Comparison of ENCODE assay signal across 1 cellular context in the genomic region with DNA sequence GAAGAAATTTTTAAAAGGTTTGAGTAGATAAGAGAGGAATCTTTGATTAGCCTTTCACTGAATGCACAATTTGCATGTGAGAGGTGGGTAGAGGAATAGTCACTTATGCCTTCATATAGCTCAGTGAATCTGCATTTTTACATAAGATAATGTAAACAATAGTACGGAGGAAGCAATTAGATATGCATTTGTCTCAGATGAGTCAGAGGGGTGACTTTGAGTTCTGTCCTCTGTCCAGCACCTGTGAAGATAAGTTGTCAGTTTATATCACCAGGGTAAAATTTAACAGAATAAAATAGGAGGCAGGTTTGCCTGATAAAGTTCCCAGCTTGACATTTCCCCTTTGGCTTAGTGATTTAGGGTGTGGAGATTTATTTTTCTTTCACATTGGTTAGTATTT.
TF ChIP-seq lines count a peak whose summit lies in the region.

No MANE protein-coding gene starts in this region.

TF ChIP-seq in H1, 55 proteins besides CTCF, POLR2A, EP300 and RAD21:
- TF ChIP-seq, protein P1, sequence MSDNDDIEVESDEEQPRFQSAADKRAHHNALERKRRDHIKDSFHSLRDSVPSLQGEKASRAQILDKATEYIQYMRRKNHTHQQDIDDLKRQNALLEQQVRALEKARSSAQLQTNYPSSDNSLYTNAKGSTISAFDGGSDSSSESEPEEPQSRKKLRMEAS (IDR thresholded peaks at IDR 0.05), result no peak
- TF ChIP-seq KDM5A (IDR thresholded peaks at IDR 0.05; ENCODE audit: low read length), result no peak
- TF ChIP-seq, protein P2, sequence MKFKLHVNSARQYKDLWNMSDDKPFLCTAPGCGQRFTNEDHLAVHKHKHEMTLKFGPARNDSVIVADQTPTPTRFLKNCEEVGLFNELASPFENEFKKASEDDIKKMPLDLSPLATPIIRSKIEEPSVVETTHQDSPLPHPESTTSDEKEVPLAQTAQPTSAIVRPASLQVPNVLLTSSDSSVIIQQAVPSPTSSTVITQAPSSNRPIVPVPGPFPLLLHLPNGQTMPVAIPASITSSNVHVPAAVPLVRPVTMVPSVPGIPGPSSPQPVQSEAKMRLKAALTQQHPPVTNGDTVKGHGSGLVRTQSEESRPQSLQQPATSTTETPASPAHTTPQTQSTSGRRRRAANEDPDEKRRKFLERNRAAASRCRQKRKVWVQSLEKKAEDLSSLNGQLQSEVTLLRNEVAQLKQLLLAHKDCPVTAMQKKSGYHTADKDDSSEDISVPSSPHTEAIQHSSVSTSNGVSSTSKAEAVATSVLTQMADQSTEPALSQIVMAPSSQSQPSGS (IDR thresholded peaks at IDR 0.05; ENCODE audit: low read length), result no peak
- TF ChIP-seq JUN (IDR thresholded peaks at IDR 0.05; ENCODE audit: low read depth, low read length), result no peak
- TF ChIP-seq SP4 (IDR thresholded peaks at IDR 0.05; ENCODE audit: low read length), result no peak
- TF ChIP-seq TEAD4 (IDR thresholded peaks at IDR 0.05; ENCODE audit: low read depth, low read length), result no peak
- TF ChIP-seq PHF8 (conservative IDR thresholded peaks at IDR 0.05; ENCODE audit: low read depth, low read length), result no peak
